Comparison of ENCODE assay signal across 1 cellular context in the genomic region with DNA sequence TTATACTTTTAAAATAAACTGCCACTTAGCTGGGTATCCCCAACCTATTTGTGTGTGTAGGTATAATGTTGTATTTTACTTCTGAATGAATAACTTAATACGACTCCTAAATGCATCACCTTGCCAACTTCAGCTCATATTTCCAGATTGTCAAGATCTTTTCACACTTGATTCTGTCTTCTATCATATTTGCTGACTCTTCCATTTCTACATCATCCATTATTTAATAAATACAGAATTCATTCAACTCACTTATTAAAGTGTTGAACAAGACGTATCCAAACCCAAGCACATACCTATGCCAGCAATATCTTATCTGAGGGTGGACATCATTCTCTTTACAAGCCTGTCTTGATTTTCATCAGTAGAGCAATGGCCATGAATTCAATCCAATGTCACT.
TF ChIP-seq lines count a peak whose summit lies in the region.

No MANE protein-coding gene starts in this region.

TF ChIP-seq in HepG2, 621 proteins besides CTCF, POLR2A, EP300 and RAD21 (continued from another document):
- TF ChIP-seq, protein P1, sequence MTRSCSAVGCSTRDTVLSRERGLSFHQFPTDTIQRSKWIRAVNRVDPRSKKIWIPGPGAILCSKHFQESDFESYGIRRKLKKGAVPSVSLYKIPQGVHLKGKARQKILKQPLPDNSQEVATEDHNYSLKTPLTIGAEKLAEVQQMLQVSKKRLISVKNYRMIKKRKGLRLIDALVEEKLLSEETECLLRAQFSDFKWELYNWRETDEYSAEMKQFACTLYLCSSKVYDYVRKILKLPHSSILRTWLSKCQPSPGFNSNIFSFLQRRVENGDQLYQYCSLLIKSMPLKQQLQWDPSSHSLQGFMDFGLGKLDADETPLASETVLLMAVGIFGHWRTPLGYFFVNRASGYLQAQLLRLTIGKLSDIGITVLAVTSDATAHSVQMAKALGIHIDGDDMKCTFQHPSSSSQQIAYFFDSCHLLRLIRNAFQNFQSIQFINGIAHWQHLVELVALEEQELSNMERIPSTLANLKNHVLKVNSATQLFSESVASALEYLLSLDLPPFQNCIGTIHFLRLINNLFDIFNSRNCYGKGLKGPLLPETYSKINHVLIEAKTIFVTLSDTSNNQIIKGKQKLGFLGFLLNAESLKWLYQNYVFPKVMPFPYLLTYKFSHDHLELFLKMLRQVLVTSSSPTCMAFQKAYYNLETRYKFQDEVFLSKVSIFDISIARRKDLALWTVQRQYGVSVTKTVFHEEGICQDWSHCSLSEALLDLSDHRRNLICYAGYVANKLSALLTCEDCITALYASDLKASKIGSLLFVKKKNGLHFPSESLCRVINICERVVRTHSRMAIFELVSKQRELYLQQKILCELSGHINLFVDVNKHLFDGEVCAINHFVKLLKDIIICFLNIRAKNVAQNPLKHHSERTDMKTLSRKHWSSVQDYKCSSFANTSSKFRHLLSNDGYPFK (CRISPR knock-in tag; IDR thresholded peaks at IDR 0.05; ENCODE audit: borderline replicate concordance), result no peak
- peak; percentile 39 to 70; a peak in 2 of 4 replicates for TF ChIP-seq MAFK (conservative IDR thresholded peaks at IDR 0.05 in 1 of 2, IDR thresholded peaks at IDR 0.05 in 1 of 2; ENCODE audit: low read length in 2 of 2)
- no peak for TF ChIP-seq EEA1 (CRISPR knock-in tag; IDR thresholded peaks at IDR 0.05; ENCODE audit: borderline replicate concordance)
- TF ChIP-seq ZNF570 (CRISPR knock-in tag; IDR thresholded peaks at IDR 0.05; ENCODE audit: borderline replicate concordance), result no peak
- TF ChIP-seq, protein P2, sequence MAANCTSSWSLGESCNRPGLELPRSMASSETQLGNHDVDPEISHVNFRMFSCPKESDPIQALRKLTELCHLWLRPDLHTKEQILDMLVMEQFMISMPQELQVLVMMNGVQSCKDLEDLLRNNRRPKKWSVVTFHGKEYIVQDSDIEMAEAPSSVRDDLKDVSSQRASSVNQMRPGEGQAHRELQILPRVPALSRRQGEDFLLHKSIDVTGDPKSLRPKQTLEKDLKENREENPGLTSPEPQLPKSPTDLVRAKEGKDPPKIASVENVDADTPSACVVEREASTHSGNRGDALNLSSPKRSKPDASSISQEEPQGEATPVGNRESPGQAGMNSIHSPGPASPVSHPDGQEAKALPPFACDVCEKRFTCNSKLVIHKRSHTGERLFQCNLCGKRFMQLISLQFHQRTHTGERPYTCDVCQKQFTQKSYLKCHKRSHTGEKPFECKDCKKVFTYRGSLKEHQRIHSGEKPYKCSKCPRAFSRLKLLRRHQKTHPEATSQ (CRISPR knock-in tag; IDR thresholded peaks at IDR 0.05; ENCODE audit: borderline replicate concordance), result no peak
- TF ChIP-seq ZNF598 (CRISPR knock-in tag; IDR thresholded peaks at IDR 0.05; ENCODE audit: borderline replicate concordance), result no peak
- no peak for TF ChIP-seq KDM1A (CRISPR knock-in tag; IDR thresholded peaks at IDR 0.05)
- no peak for TF ChIP-seq ZNF468 (CRISPR knock-in tag; IDR thresholded peaks at IDR 0.05)
TF ChIP-seq in HepG2: peak in this region for 2.
